ENCODE assay signal across 8 cellular contexts in genomic region chr5:61330879-61331406, GRCh38. TPM values are rescaled to one million over a fixed set of nuclear protein-coding genes. Genes with fewer than 3 reads are reported as not detected.
DNase-seq lines count a peak whose midpoint lies in the region; ATAC-seq and TF ChIP-seq lines count a peak whose summit lies in the region.

No MANE protein-coding gene starts in this region.

- peak overlapping the region; percentile 81 for H2BK12ac ChIP-seq in neuronal stem cell (ENCODE audit: low read length)

- H3K4me3 Mint-ChIP-seq in Caco-2 (ENCODE audit: unreplicated experiment), result peak overlapping the region; percentile 79

- H3K18ac ChIP-seq in neuronal stem cell (ENCODE audit: low read length), result peak overlapping the region; percentile 100

- no peaks in the 10 kb centered on the region for H3K4me1 ChIP-seq in Caco-2
- peaks cover 17 to 25% of the 10 kb centered on the region in 2 donors for H3K4me1 ChIP-seq in neuronal stem cell (ENCODE audit: control insufficient read depth in 2 of 2, insufficient read depth in 1 of 2, low read depth in 1 of 2, low read length in 2 of 2)
- peaks cover 29 to 45% (median 38%) of the 10 kb centered on the region in 4 donors for H3K4me1 ChIP-seq in upper lobe of left lung

- peak overlapping the region; percentile 98 for H2BK120ac ChIP-seq in neuronal stem cell (ENCODE audit: low read depth, low read length)

- peak overlapping the region; percentile 100 for H3K4me3 ChIP-seq in Caco-2 (ENCODE audit: low read depth, low read length)
- peak overlapping the region; percentile 94 to 96 for H3K4me3 ChIP-seq in neuronal stem cell (ENCODE audit: low read length in 2 of 2)
- peak overlapping the region; percentile 59 to 84 (median 78) for H3K4me3 ChIP-seq in upper lobe of left lung

- peak in 2 of 4 donors; percentile 53 for TF ChIP-seq POLR2A in upper lobe of left lung (IDR thresholded peaks at IDR 0.05)

- H3K27ac ChIP-seq in RWPE1 (peak overlapping the region; percentile 96), neuronal stem cell (replicated peaks; ENCODE audit: low read length) (peak overlapping the region; percentile 92), upper lobe of left lung (peak overlapping the region; percentile 93 to 97 (median 94))

- no peaks in the 10 kb centered on the region for H3K27me3 Mint-ChIP-seq in Caco-2 (ENCODE audit: insufficient read depth, unreplicated experiment)

- peak overlapping the region; percentile 92 for H2AFZ ChIP-seq in neuronal stem cell (ENCODE audit: low read length)

- ATAC-seq in GM19463 (IDR thresholded peaks at IDR 0.05; ENCODE audit: unreplicated experiment), result peak; percentile 34
- peak; percentile 63 to 74 for ATAC-seq in upper lobe of left lung (ENCODE audit: low FRiP score in 2 of 2)

- peak overlapping the region; percentile 93 for H3K27ac Mint-ChIP-seq in Caco-2 (ENCODE audit: unreplicated experiment)

- H2BK15ac ChIP-seq in neuronal stem cell (ENCODE audit: low read length), result peak overlapping the region; percentile 100

- CTCF ChIA-PET in Caco-2 (lab: Charles Lee), result interaction anchor here (0.6 to 1.4 kb wide), 5 partner anchors 30 to 328 kb away, joined by 3 to 9 read pairs (median 3); no protein-coding TSS in a partner anchor
- CTCF ChIA-PET in RWPE1 (lab: Yijun Ruan, JAX), result interaction anchor here (0.6 to 2.6 kb wide), 14 partner anchors 29 to 613 kb away, joined by 3 to 14 read pairs (median 4); no protein-coding TSS in a partner anchor

- peak overlapping the region; percentile 71 for H3K4ac ChIP-seq in neuronal stem cell (ENCODE audit: low read length)

- peak overlapping the region; percentile 96 for H3K23ac ChIP-seq in neuronal stem cell (ENCODE audit: low read depth, low read length, poor library complexity)

- no peak for TF ChIP-seq EP300 in upper lobe of left lung (IDR thresholded peaks at IDR 0.05)

- DNase-seq in Caco-2, result peak; percentile 75 to 85
- peak; percentile 74 for DNase-seq in HK-2 (ENCODE audit: unreplicated experiment)
- DNase-seq in RWPE1 (ENCODE audit: low spot score), result peak; percentile 80
- DNase-seq in activated naive CD4-positive, alpha-beta T cell treated with anti-CD3 and anti-CD28 coated beads, Interleukin-2, amount 50 U/mL, for 16 hours, result peak; percentile 79
- peak; percentile 72 for DNase-seq in germinal center (ENCODE audit: low spot score)
- peak; percentile 68 for DNase-seq in neuronal stem cell (ENCODE audit: low spot score)
- DNase-seq in upper lobe of left lung, result peak; percentile 86 to 97

- TSS peak; percentile 44 for BruUV-seq in Caco-2 (replicated peaks; lab: Mats Ljungman, UMichigan)

- H3K79me1 ChIP-seq in neuronal stem cell (ENCODE audit: low read depth, low read length), result peaks cover 15% of the 10 kb centered on the region

- H3K14ac ChIP-seq in neuronal stem cell (ENCODE audit: low read length), result peak overlapping the region; percentile 99

- H4K8ac ChIP-seq in neuronal stem cell (ENCODE audit: low read depth, low read length), result peak overlapping the region; percentile 58

- peak overlapping the region; percentile 74 for H2AK5ac ChIP-seq in neuronal stem cell (ENCODE audit: low read depth, low read length)

- H3K9me3 ChIP-seq in Caco-2 (no peaks in the 10 kb centered on the region), neuronal stem cell (replicated peaks in 1 of 2; ENCODE audit: control insufficient read depth in 2 of 2, insufficient read depth in 1 of 2, low read depth in 1 of 2, low read length in 2 of 2) (peaks cover 0 to under 1% of the 10 kb centered on the region in 2 donors), upper lobe of left lung (no peaks in the 10 kb centered on the region)

- peak overlapping the region; percentile 96 for H2BK5ac ChIP-seq in neuronal stem cell (ENCODE audit: low read length)

- H3K4me2 ChIP-seq in neuronal stem cell (ENCODE audit: insufficient read depth, low read length, poor library complexity, severe bottlenecking), result peak overlapping the region; percentile 90

- TF ChIP-seq CTCF in Caco-2 (IDR thresholded peaks at IDR 0.05; ENCODE audit: insufficient read depth in 1 of 2, low read depth in 1 of 2, low read length in 1 of 2, severe bottlenecking in 1 of 2, unreplicated experiment in 1 of 2) (peak in 1 of 2 experiments; percentile 48), RWPE1 (conservative IDR thresholded peaks at IDR 0.05; ENCODE audit: low read depth) (peak; percentile 74), upper lobe of left lung (IDR thresholded peaks at IDR 0.05) (peak; percentile 41 to 94 (median 86))

- no peaks in the 10 kb centered on the region for H3K27me3 ChIP-seq in Caco-2 (replicated peaks; ENCODE audit: control insufficient read depth, insufficient read depth, low read length)
- no peaks in the 10 kb centered on the region for H3K27me3 ChIP-seq in neuronal stem cell (ENCODE audit: control insufficient read depth in 3 of 3, insufficient read depth in 3 of 3, low read depth in 1 of 3, low read length in 3 of 3)
- no peaks in the 10 kb centered on the region for H3K27me3 ChIP-seq in upper lobe of left lung

- peaks cover 30% of the 10 kb centered on the region for H3K36me3 Mint-ChIP-seq in Caco-2 (ENCODE audit: insufficient read depth, unreplicated experiment)

- peak overlapping the region; percentile 100 for H3K9ac ChIP-seq in neuronal stem cell (ENCODE audit: low read depth, low read length, poor library complexity)

- peaks cover 34% of the 10 kb centered on the region for H3K4me1 Mint-ChIP-seq in Caco-2 (ENCODE audit: low read depth, unreplicated experiment)

- intact Hi-C loops in Caco-2 (cut with micrococcal nuclease; ENCODE audit: unreplicated experiment), result loop anchor here (1.0 to 10.0 kb wide), 7 partner anchors 54 to 656 kb away; partner anchors contain the start of gene SMIM15

- H4K91ac ChIP-seq in neuronal stem cell (ENCODE audit: low read depth, low read length, poor library complexity), result peak overlapping the region; percentile 83

- no peaks in the 10 kb centered on the region for H3K9me3 Mint-ChIP-seq in Caco-2 (ENCODE audit: unreplicated experiment)

- POLR2A ChIA-PET in Caco-2 (lab: Charles Lee) (interaction anchor here (0.5 to 2.7 kb wide), 13 partner anchors 12 to 1203 kb away, joined by 3 to 43 read pairs (median 5); partner anchors contain the start of genes ERCC8 and NDUFAF2), RWPE1 (lab: Yijun Ruan, JAX; ENCODE audit: low non-redundant PET) (interaction anchor here (0.8 to 1.0 kb wide), 2 partner anchors 17 to 168 kb away, joined by 3 to 4 read pairs; partner anchors contain the start of gene SMIM15)

- no CpG with 5 or more reads among the region's 78 CpGs for WGBS in neuronal stem cell (ENCODE audit: extremely low coverage in 2 of 2, insufficient read length in 2 of 2, insufficient replicate concordance in 1 of 2), 2 donors
- WGBS in upper lobe of left lung, 2 donors, result 0% methylated on average over 28 of the region's 78 CpGs; no CpG with 5 or more reads in 1 of the 2 donors

- no peaks in the 10 kb centered on the region for H3K36me3 ChIP-seq in Caco-2 (ENCODE audit: control insufficient read depth, insufficient read depth, low read length)
- peaks cover 0 to 20% of the 10 kb centered on the region in 2 donors for H3K36me3 ChIP-seq in neuronal stem cell (replicated peaks in 1 of 2; ENCODE audit: control insufficient read depth in 2 of 2, insufficient read depth in 2 of 2, low read length in 2 of 2)
- H3K36me3 ChIP-seq in upper lobe of left lung, result no peaks in the 10 kb centered on the region

RNA-seq across cellular contexts. Expression of gene ZSWIM6, which starts 1.1 kb away (rescaled TPM):
- total RNA-seq in Caco-2 (2022), result 10.0 and 10.7 TPM in 2 replicates
- 24.2 TPM for polyA plus RNA-seq in neuronal stem cell (2013, experiment 1 of 2)
- 25.4 TPM for polyA plus RNA-seq in neuronal stem cell (2013, experiment 2 of 2)
- 10 to 100 TPM; 10.5 to 22.3 (median 15.7) TPM for total RNA-seq in upper lobe of left lung

Comparison
In these comparisons a context has a peak if more than half of its experiments do, and no peak if none do; other contexts are left out.
1. Peak in every context shown above with its lines: DNase-seq, ATAC-seq, H3K4me3 ChIP-seq and H3K27ac ChIP-seq.